8 cellular contexts compared by ENCODE assay signal in genomic region chr18:14177540-14178303, GRCh38. TPM values are rescaled to one million over a fixed set of nuclear protein-coding genes. Genes with fewer than 3 reads are reported as not detected.
DNase-seq lines count a peak whose midpoint lies in the region; ATAC-seq, FAIRE-seq and TF ChIP-seq lines count a peak whose summit lies in the region.
"Not testable (repeated sequence)": the region's sequence is repeated elsewhere in the genome, so short reads cannot be mapped to it uniquely, and the experiment has no call there.

No MANE protein-coding gene starts in this region.

- not testable (repeated sequence) for TF ChIP-seq CTCF in osteoblast (IDR thresholded peaks at IDR 0.05; ENCODE audit: extremely low read depth, low read depth, low read length)

- not testable (repeated sequence) for H3K9me3 ChIP-seq in CD4-positive, CD25-positive, alpha-beta regulatory T cell (ENCODE audit: control insufficient read depth in 2 of 2, low read length in 2 of 2); osteoblast (ENCODE audit: low read depth, low read length)

- not testable (repeated sequence) for H3K79me2 ChIP-seq in osteoblast (ENCODE audit: insufficient read depth, low read length)

- DNase-seq in CD4-positive, CD25-positive, alpha-beta regulatory T cell; Jurkat, Clone E6-1 (ENCODE audit: low read depth, low spot score); activated CD8-positive, alpha-beta memory T cell treated with anti-CD3 and anti-CD28 coated beads, Interleukin-2, amount 10 ng/mL, durations not matched to agents 7 days and 5 days; activated naive CD4-positive, alpha-beta T cell treated with anti-CD3 and anti-CD28 coated beads, Interleukin-2, amount 10 ng/mL, durations not matched to agents 7 days and 5 days; immature natural killer cell: not testable (repeated sequence)
- DNase-seq in osteoblast (ENCODE audit: insufficient read length, low spot score, missing footprints) (peak; percentile 8), urothelium cell line (ENCODE audit: low spot score) (peak; percentile 40)

- CTCF ChIA-PET in activated CD8-positive, alpha-beta memory T cell treated with anti-CD3 and anti-CD28 coated beads, Interleukin-2, amount 10 ng/mL, durations not matched to agents 7 days and 5 days (lab: Charles Lee), result interaction anchor here (1.5 kb wide), 1 partner anchor 61 kb away, joined by 4 read pairs; no protein-coding TSS in a partner anchor
- CTCF ChIA-PET in activated naive CD4-positive, alpha-beta T cell treated with anti-CD3 and anti-CD28 coated beads, Interleukin-2, amount 10 ng/mL, durations not matched to agents 7 days and 5 days (lab: Charles Lee), result not testable (repeated sequence)

- not testable (repeated sequence) for H3K27me3 ChIP-seq in CD4-positive, CD25-positive, alpha-beta regulatory T cell (ENCODE audit: control insufficient read depth, insufficient read depth, low read length); osteoblast (ENCODE audit: insufficient read depth, low read length)

- H3K27ac ChIP-seq in CD4-positive, CD25-positive, alpha-beta regulatory T cell (ENCODE audit: insufficient read depth, low read length, poor library complexity, severe bottlenecking); osteoblast (ENCODE audit: low read depth, low read length): not testable (repeated sequence)

- peak overlapping the region in 3 of 4 donors; percentile 27 to 92 (median 89) for H3K4me3 Mint-ChIP-seq in CD4-positive, CD25-positive, alpha-beta regulatory T cell
- peak overlapping the region; percentile 31 for H3K4me3 Mint-ChIP-seq in T-helper 1 cell treated with Interleukin-12 subunit alpha and Interleukin-12 subunit beta and Interleukin-4 antibody, amounts not matched to agents 30 μg/mL and 1 μg/mL, for 36 hours
- peak overlapping the region; percentile 86 for H3K4me3 Mint-ChIP-seq in activated CD8-positive, alpha-beta memory T cell treated with anti-CD3 and anti-CD28 coated beads, Interleukin-2, amount 10 ng/mL, durations not matched to agents 7 days and 5 days
- peak overlapping the region; percentile 81 for H3K4me3 Mint-ChIP-seq in activated naive CD4-positive, alpha-beta T cell treated with anti-CD3 and anti-CD28 coated beads, Interleukin-2, amount 10 ng/mL, durations not matched to agents 7 days and 5 days
- peak overlapping the region in 4 of 5 donors; percentile 86 to 94 (median 92) for H3K4me3 Mint-ChIP-seq in immature natural killer cell

- not testable (repeated sequence) for H2AFZ ChIP-seq in osteoblast (ENCODE audit: low read length)

- H3K9me3 Mint-ChIP-seq in CD4-positive, CD25-positive, alpha-beta regulatory T cell; T-helper 1 cell treated with Interleukin-12 subunit alpha and Interleukin-12 subunit beta and Interleukin-4 antibody, amounts not matched to agents 30 μg/mL and 1 μg/mL, for 36 hours; activated CD8-positive, alpha-beta memory T cell treated with anti-CD3 and anti-CD28 coated beads, Interleukin-2, amount 10 ng/mL, durations not matched to agents 7 days and 5 days (ENCODE audit: low read depth); activated naive CD4-positive, alpha-beta T cell treated with anti-CD3 and anti-CD28 coated beads, Interleukin-2, amount 10 ng/mL, durations not matched to agents 7 days and 5 days; immature natural killer cell: not testable (repeated sequence)

- not testable (repeated sequence) for H3K4me2 ChIP-seq in osteoblast (ENCODE audit: insufficient read depth, low read length)

- peaks cover 0 to 19% (median 4%) of the 10 kb centered on the region in 4 donors for H3K4me1 Mint-ChIP-seq in CD4-positive, CD25-positive, alpha-beta regulatory T cell
- H3K4me1 Mint-ChIP-seq in T-helper 1 cell treated with Interleukin-12 subunit alpha and Interleukin-12 subunit beta and Interleukin-4 antibody, amounts not matched to agents 30 μg/mL and 1 μg/mL, for 36 hours (ENCODE audit: low read depth); activated CD8-positive, alpha-beta memory T cell treated with anti-CD3 and anti-CD28 coated beads, Interleukin-2, amount 10 ng/mL, durations not matched to agents 7 days and 5 days: not testable (repeated sequence)
- H3K4me1 Mint-ChIP-seq in activated naive CD4-positive, alpha-beta T cell treated with anti-CD3 and anti-CD28 coated beads, Interleukin-2, amount 10 ng/mL, durations not matched to agents 7 days and 5 days, result peaks cover 12% of the 10 kb centered on the region
- H3K4me1 Mint-ChIP-seq in immature natural killer cell, result peaks cover 8 to 11% of the 10 kb centered on the region in 2 donors

- peak overlapping the region in 1 of 3 donors; percentile 63 for H3K27ac Mint-ChIP-seq in CD4-positive, CD25-positive, alpha-beta regulatory T cell
- H3K27ac Mint-ChIP-seq in T-helper 1 cell treated with Interleukin-12 subunit alpha and Interleukin-12 subunit beta and Interleukin-4 antibody, amounts not matched to agents 30 μg/mL and 1 μg/mL, for 36 hours; activated CD8-positive, alpha-beta memory T cell treated with anti-CD3 and anti-CD28 coated beads, Interleukin-2, amount 10 ng/mL, durations not matched to agents 7 days and 5 days; activated naive CD4-positive, alpha-beta T cell treated with anti-CD3 and anti-CD28 coated beads, Interleukin-2, amount 10 ng/mL, durations not matched to agents 7 days and 5 days; immature natural killer cell: not testable (repeated sequence)

- not testable (repeated sequence) for ATAC-seq in CD4-positive, CD25-positive, alpha-beta regulatory T cell (ENCODE audit: low read depth in 2 of 2); activated CD8-positive, alpha-beta memory T cell treated with anti-CD3 and anti-CD28 coated beads, Interleukin-2, amount 10 ng/mL, durations not matched to agents 7 days and 5 days

- H3K27me3 Mint-ChIP-seq in CD4-positive, CD25-positive, alpha-beta regulatory T cell; T-helper 1 cell treated with Interleukin-12 subunit alpha and Interleukin-12 subunit beta and Interleukin-4 antibody, amounts not matched to agents 30 μg/mL and 1 μg/mL, for 36 hours (ENCODE audit: low read depth); activated CD8-positive, alpha-beta memory T cell treated with anti-CD3 and anti-CD28 coated beads, Interleukin-2, amount 10 ng/mL, durations not matched to agents 7 days and 5 days; activated naive CD4-positive, alpha-beta T cell treated with anti-CD3 and anti-CD28 coated beads, Interleukin-2, amount 10 ng/mL, durations not matched to agents 7 days and 5 days; immature natural killer cell (ENCODE audit: low read depth in 3 of 3): not testable (repeated sequence)

- peak; percentile 77 for FAIRE-seq in urothelium cell line (lab: Jason Lieb, UNC)

- not testable (repeated sequence) for H3K36me3 ChIP-seq in CD4-positive, CD25-positive, alpha-beta regulatory T cell (ENCODE audit: control insufficient read depth, insufficient read depth, low read length); osteoblast (ENCODE audit: insufficient read depth, low read length)

- not testable (repeated sequence) for H3K36me3 Mint-ChIP-seq in CD4-positive, CD25-positive, alpha-beta regulatory T cell; T-helper 1 cell treated with Interleukin-12 subunit alpha and Interleukin-12 subunit beta and Interleukin-4 antibody, amounts not matched to agents 30 μg/mL and 1 μg/mL, for 36 hours (ENCODE audit: low read depth); activated CD8-positive, alpha-beta memory T cell treated with anti-CD3 and anti-CD28 coated beads, Interleukin-2, amount 10 ng/mL, durations not matched to agents 7 days and 5 days; activated naive CD4-positive, alpha-beta T cell treated with anti-CD3 and anti-CD28 coated beads, Interleukin-2, amount 10 ng/mL, durations not matched to agents 7 days and 5 days; immature natural killer cell

- H3K4me1 ChIP-seq in CD4-positive, CD25-positive, alpha-beta regulatory T cell (ENCODE audit: control insufficient read depth, insufficient read depth, low read length, poor library complexity, severe bottlenecking); osteoblast (ENCODE audit: insufficient read depth, low read length): not testable (repeated sequence)

- not testable (repeated sequence) for H3K4me3 ChIP-seq in CD4-positive, CD25-positive, alpha-beta regulatory T cell (ENCODE audit: low read depth, low read length); osteoblast (ENCODE audit: insufficient read depth, low read length)
- peak overlapping the region; percentile 57 for H3K4me3 ChIP-seq in Jurkat, Clone E6-1 (ENCODE audit: low read length)

- H4K20me1 ChIP-seq in osteoblast (ENCODE audit: insufficient read depth, low read length), result not testable (repeated sequence)

RNA-seq across cellular contexts. Expression of gene ZNF519, which starts 45.5 kb away (rescaled TPM):
- total RNA-seq in CD4-positive, CD25-positive, alpha-beta regulatory T cell, result 10.3 TPM
- 1 to 10 TPM; 1.9 to 8.2 (median 6.6) TPM for polyA plus RNA-seq in CD4-positive, CD25-positive, alpha-beta regulatory T cell
- polyA plus RNA-seq in Jurkat, Clone E6-1 (2012; ENCODE audit: insufficient read depth, insufficient read length), result 26.9 TPM
- total RNA-seq in activated CD8-positive, alpha-beta memory T cell treated with anti-CD3 and anti-CD28 coated beads, Interleukin-2, amount 10 ng/mL, durations not matched to agents 7 days and 5 days, result 10 to 100 TPM; 24.6 to 32.9 TPM
- 1 to 10 TPM; 1.8 to 7.4 (median 3.8) TPM for polyA plus RNA-seq in immature natural killer cell
- total RNA-seq in osteoblast, result 5.4 and 12.4 TPM in 2 replicates

Comparison
In these comparisons a context has a peak if more than half of its experiments do, and no peak if none do; other contexts are left out.
1. H3K4me3 Mint-ChIP-seq: peak in every context shown above with its lines; median percentile 92 in immature natural killer cell; 89 in CD4-positive, CD25-positive, alpha-beta regulatory T cell; 86 in activated CD8-positive, alpha-beta memory T cell treated with anti-CD3 and anti-CD28 coated beads, Interleukin-2, amount 10 ng/mL, durations not matched to agents 7 days and 5 days; 81 in activated naive CD4-positive, alpha-beta T cell treated with anti-CD3 and anti-CD28 coated beads, Interleukin-2, amount 10 ng/mL, durations not matched to agents 7 days and 5 days; 31 in T-helper 1 cell treated with Interleukin-12 subunit alpha and Interleukin-12 subunit beta and Interleukin-4 antibody, amounts not matched to agents 30 μg/mL and 1 μg/mL, for 36 hours.